In genomic region chr15:100932676-100933348, GRCh38 we compare ENCODE assay signal across 1 cellular context.
TF ChIP-seq lines count a peak whose summit lies in the region.

No MANE protein-coding gene starts in this region.

TF ChIP-seq in IMR-90, 13 proteins besides CTCF, POLR2A, EP300 and RAD21:
- TF ChIP-seq CEBPB (IDR thresholded peaks at IDR 0.05; ENCODE audit: low read depth, low read length) (no peak), MAZ (IDR thresholded peaks at IDR 0.05; ENCODE audit: borderline replicate concordance, low read depth, low read length) (no peak), NFE2L2 (IDR thresholded peaks at IDR 0.05; ENCODE audit: low read depth, low read length) (no peak), USF2 (IDR thresholded peaks at IDR 0.05; ENCODE audit: low read depth, low read length) (no peak), MXI1 (IDR thresholded peaks at IDR 0.05; ENCODE audit: borderline replicate concordance, low read depth, low read length) (no peak), BHLHE40 (IDR thresholded peaks at IDR 0.05; ENCODE audit: low read depth, low read length) (no peak), MAFK (IDR thresholded peaks at IDR 0.05; ENCODE audit: low read depth, low read length) (no peak), CHD1 (IDR thresholded peaks at IDR 0.05; ENCODE audit: low read depth, low read length) (no peak), FOS (IDR thresholded peaks at IDR 0.05; ENCODE audit: low read depth, low read length) (no peak), SMC3 (IDR thresholded peaks at IDR 0.05; ENCODE audit: low read depth, low read length) (no peak), RCOR1 (IDR thresholded peaks at IDR 0.05; ENCODE audit: insufficient replicate concordance, low read length) (no peak), RFX5 (IDR thresholded peaks at IDR 0.05; ENCODE audit: low read depth, low read length) (no peak)
- TF ChIP-seq, protein P1, sequence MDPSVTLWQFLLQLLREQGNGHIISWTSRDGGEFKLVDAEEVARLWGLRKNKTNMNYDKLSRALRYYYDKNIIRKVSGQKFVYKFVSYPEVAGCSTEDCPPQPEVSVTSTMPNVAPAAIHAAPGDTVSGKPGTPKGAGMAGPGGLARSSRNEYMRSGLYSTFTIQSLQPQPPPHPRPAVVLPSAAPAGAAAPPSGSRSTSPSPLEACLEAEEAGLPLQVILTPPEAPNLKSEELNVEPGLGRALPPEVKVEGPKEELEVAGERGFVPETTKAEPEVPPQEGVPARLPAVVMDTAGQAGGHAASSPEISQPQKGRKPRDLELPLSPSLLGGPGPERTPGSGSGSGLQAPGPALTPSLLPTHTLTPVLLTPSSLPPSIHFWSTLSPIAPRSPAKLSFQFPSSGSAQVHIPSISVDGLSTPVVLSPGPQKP (IDR thresholded peaks at IDR 0.05; ENCODE audit: borderline replicate concordance, low read depth, low read length): no peak
